In the genomic region with DNA sequence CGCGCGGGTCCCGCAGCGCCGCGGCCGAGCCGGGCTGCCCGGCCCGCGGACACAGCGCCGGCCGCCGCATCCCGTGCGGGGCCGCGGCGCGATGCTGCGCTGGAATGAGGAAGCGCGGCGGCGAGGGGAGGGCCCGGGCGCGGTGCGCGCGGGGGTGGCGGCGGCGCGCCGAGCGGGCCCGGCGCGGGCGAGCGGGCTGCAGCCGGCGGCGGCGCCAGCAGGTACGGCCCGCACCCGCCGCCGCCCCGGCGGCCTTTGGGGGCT, we compare ENCODE assay signal across 9 cellular contexts. TPM values are rescaled to one million over a fixed set of nuclear protein-coding genes. Genes with fewer than 3 reads are reported as not detected.
DNase-seq lines count a peak whose midpoint lies in the region; ATAC-seq and TF ChIP-seq lines count a peak whose summit lies in the region.
"Had no signal": no experiment of that assay in that cellular context is flagged by ENCODE, and none has a peak within 500 bp of the region (broad histone marks: within the 10 kb centered on the region; RNA-seq: fewer than 3 reads in every experiment).

No MANE protein-coding gene starts in this region.

- H3K27me3 Mint-ChIP-seq in activated CD8-positive, alpha-beta memory T cell treated with anti-CD3 and anti-CD28 coated beads, Interleukin-2, amount 10 ng/mL, durations not matched to agents 7 days and 5 days = no peaks in the 10 kb centered on the region
- peaks cover 3% of the 10 kb centered on the region for H3K27me3 Mint-ChIP-seq in activated T-helper 1 cell treated with anti-CD3 and anti-CD28 coated beads, Interleukin-12 subunit alpha, Interleukin-12 subunit beta, Interleukin-2, Interleukin-4 antibody, amounts not matched to agents 30 ng/mL and 10 ng/mL and 1 ng/mL, durations not matched to agents 14 hours and 24 hours and 36 hours (ENCODE audit: insufficient read depth)

- peaks cover 33% of the 10 kb centered on the region for H3K4me1 Mint-ChIP-seq in activated CD8-positive, alpha-beta memory T cell treated with anti-CD3 and anti-CD28 coated beads, Interleukin-2, amount 10 ng/mL, durations not matched to agents 7 days and 5 days
- H3K4me1 Mint-ChIP-seq in activated T-helper 1 cell treated with anti-CD3 and anti-CD28 coated beads, Interleukin-12 subunit alpha, Interleukin-12 subunit beta, Interleukin-2, Interleukin-4 antibody, amounts not matched to agents 30 ng/mL and 10 ng/mL and 1 ng/mL, durations not matched to agents 14 hours and 24 hours and 36 hours (ENCODE audit: low read depth) = peaks cover 51% of the 10 kb centered on the region

- WGBS in mesodermal cell (ENCODE audit: insufficient coverage in 2 of 2), 2 experiments = 0 to 2% methylated on average over 21 to 28 of the region's 55 CpGs

- H3K4me3 ChIP-seq in ascending aorta (peak overlapping the region; percentile 45 to 62), mesodermal cell (ENCODE audit: extremely low read depth, insufficient read depth, low read length, poor library complexity, severe bottlenecking) (peak overlapping the region; percentile 52), brain microvascular endothelial cell (ENCODE audit: low read depth, low read length) (no peak overlapping the region)

- peaks cover 39% of the 10 kb centered on the region for H3K36me3 Mint-ChIP-seq in activated CD8-positive, alpha-beta memory T cell treated with anti-CD3 and anti-CD28 coated beads, Interleukin-2, amount 10 ng/mL, durations not matched to agents 7 days and 5 days
- H3K36me3 Mint-ChIP-seq in activated T-helper 1 cell treated with anti-CD3 and anti-CD28 coated beads, Interleukin-12 subunit alpha, Interleukin-12 subunit beta, Interleukin-2, Interleukin-4 antibody, amounts not matched to agents 30 ng/mL and 10 ng/mL and 1 ng/mL, durations not matched to agents 14 hours and 24 hours and 36 hours (ENCODE audit: low read depth) = peaks cover 35% of the 10 kb centered on the region

- no peaks in the 10 kb centered on the region for H3K36me3 ChIP-seq in ascending aorta
- no peaks in the 10 kb centered on the region for H3K36me3 ChIP-seq in mesodermal cell (ENCODE audit: control insufficient read depth, insufficient read depth, low read length)
- no peaks in the 10 kb centered on the region for H3K36me3 ChIP-seq in brain microvascular endothelial cell (replicated peaks)

- DNase-seq in activated CD8-positive, alpha-beta memory T cell treated with anti-CD3 and anti-CD28 coated beads, Interleukin-2, amount 10 ng/mL, durations not matched to agents 7 days and 5 days = no peak
- DNase-seq in activated CD8-positive, alpha-beta memory T cell treated with anti-CD3 and anti-CD28 coated beads for 24 hours = no peak
- DNase-seq in ascending aorta (ENCODE audit: low spot score in 2 of 2) (no peak), brain microvascular endothelial cell (no peak), SIG-M5 treated with dmso at 0.1 percent for 504 hours (lab: John Stamatoyannopoulos, UW; ENCODE audit: unreplicated experiment) (no peak)
- no peak for DNase-seq in activated T-helper 1 cell treated with anti-CD3 and anti-CD28 coated beads, Interleukin-12 subunit alpha, Interleukin-12 subunit beta, Interleukin-2, Interleukin-4 antibody, amounts not matched to agents 30 ng/mL and 10 ng/mL and 1 ng/mL, durations not matched to agents 14 hours and 24 hours and 36 hours (ENCODE audit: low spot score)

- intact Hi-C loops in ascending aorta (cut with DNase I) = no loop called here
- intact Hi-C loops in activated T-helper 1 cell treated with anti-CD3 and anti-CD28 coated beads, Interleukin-12 subunit alpha, Interleukin-12 subunit beta, Interleukin-2, Interleukin-4 antibody, amounts not matched to agents 30 ng/mL and 10 ng/mL and 1 ng/mL, durations not matched to agents 14 hours and 24 hours and 36 hours (cut with micrococcal nuclease) = no loop called here

- no peak overlapping the region for H3K4me3 Mint-ChIP-seq in activated CD8-positive, alpha-beta memory T cell treated with anti-CD3 and anti-CD28 coated beads, Interleukin-2, amount 10 ng/mL, durations not matched to agents 7 days and 5 days
- H3K4me3 Mint-ChIP-seq in activated T-helper 1 cell treated with anti-CD3 and anti-CD28 coated beads, Interleukin-12 subunit alpha, Interleukin-12 subunit beta, Interleukin-2, Interleukin-4 antibody, amounts not matched to agents 30 ng/mL and 10 ng/mL and 1 ng/mL, durations not matched to agents 14 hours and 24 hours and 36 hours = no peak overlapping the region

- H3K9me3 ChIP-seq in ascending aorta (no peaks in the 10 kb centered on the region), mesodermal cell (ENCODE audit: control insufficient read depth, low read length) (no peaks in the 10 kb centered on the region)

- CTCF ChIA-PET in activated CD8-positive, alpha-beta memory T cell treated with anti-CD3 and anti-CD28 coated beads, Interleukin-2, amount 10 ng/mL, durations not matched to agents 7 days and 5 days (lab: Charles Lee) = interaction anchor here (1.0 to 1.6 kb wide), 2 partner anchors 15 to 99 kb away, joined by 3 to 4 read pairs; no protein-coding TSS in a partner anchor

- no peak overlapping the region for H3K27ac Mint-ChIP-seq in activated CD8-positive, alpha-beta memory T cell treated with anti-CD3 and anti-CD28 coated beads, Interleukin-2, amount 10 ng/mL, durations not matched to agents 7 days and 5 days
- no peak overlapping the region for H3K27ac Mint-ChIP-seq in activated T-helper 1 cell treated with anti-CD3 and anti-CD28 coated beads, Interleukin-12 subunit alpha, Interleukin-12 subunit beta, Interleukin-2, Interleukin-4 antibody, amounts not matched to agents 30 ng/mL and 10 ng/mL and 1 ng/mL, durations not matched to agents 14 hours and 24 hours and 36 hours

- no peak overlapping the region for H3K27ac ChIP-seq in ascending aorta
- no peak overlapping the region for H3K27ac ChIP-seq in mesodermal cell (ENCODE audit: low read depth, low read length, severe bottlenecking)
- no peak overlapping the region for H3K27ac ChIP-seq in brain microvascular endothelial cell

- in situ Hi-C loops in brain microvascular endothelial cell (cut with HindIII; ENCODE audit: low pct_ligation_motif_present, low sequenced_read_pairs) = no loop called here

- H3K27me3 ChIP-seq in ascending aorta (no peaks in the 10 kb centered on the region), brain microvascular endothelial cell (replicated peaks) (peaks cover 41% of the 10 kb centered on the region)

- peak; percentile 28 for ATAC-seq in activated CD8-positive, alpha-beta memory T cell treated with anti-CD3 and anti-CD28 coated beads, Interleukin-2, amount 10 ng/mL, durations not matched to agents 7 days and 5 days
- peak; percentile 37 for ATAC-seq in HG03045 (IDR thresholded peaks at IDR 0.05; ENCODE audit: unreplicated experiment)

- TF ChIP-seq CTCF in ascending aorta (IDR thresholded peaks at IDR 0.05) (no peak), brain microvascular endothelial cell (IDR thresholded peaks at IDR 0.05; ENCODE audit: low read depth, low read length, missing control alignments) (no peak)

- H3K4me1 ChIP-seq in ascending aorta (no peaks in the 10 kb centered on the region), mesodermal cell (ENCODE audit: control insufficient read depth, insufficient read depth, low read length, poor library complexity, severe bottlenecking) (peaks cover 7% of the 10 kb centered on the region)

- no peaks in the 10 kb centered on the region for H3K9me3 Mint-ChIP-seq in activated CD8-positive, alpha-beta memory T cell treated with anti-CD3 and anti-CD28 coated beads, Interleukin-2, amount 10 ng/mL, durations not matched to agents 7 days and 5 days (ENCODE audit: low read depth)
- H3K9me3 Mint-ChIP-seq in activated T-helper 1 cell treated with anti-CD3 and anti-CD28 coated beads, Interleukin-12 subunit alpha, Interleukin-12 subunit beta, Interleukin-2, Interleukin-4 antibody, amounts not matched to agents 30 ng/mL and 10 ng/mL and 1 ng/mL, durations not matched to agents 14 hours and 24 hours and 36 hours = no peaks in the 10 kb centered on the region

RNA-seq across cellular contexts. Expression of a gene that starts 0.7 kb away (rescaled TPM):
- 100 to 1,000 TPM; 348 to 374 TPM for total RNA-seq in activated CD8-positive, alpha-beta memory T cell treated with anti-CD3 and anti-CD28 coated beads, Interleukin-2, amount 10 ng/mL, durations not matched to agents 7 days and 5 days
- total RNA-seq in ascending aorta = 3.6 TPM
- polyA plus RNA-seq in mesodermal cell (2013, experiment 1 of 2) = 1.7 TPM
- 1.1 TPM for polyA plus RNA-seq in mesodermal cell (2013, experiment 2 of 2)
- total RNA-seq in activated T-helper 1 cell treated with anti-CD3 and anti-CD28 coated beads, Interleukin-12 subunit alpha, Interleukin-12 subunit beta, Interleukin-2, Interleukin-4 antibody, amounts not matched to agents 30 ng/mL and 10 ng/mL and 1 ng/mL, durations not matched to agents 14 hours and 24 hours and 36 hours = 324 and 329 TPM in 2 replicates
- polyA plus RNA-seq: BJ had no signal

Comparison
In these comparisons a context has a peak if more than half of its experiments do, and no peak if none do; other contexts are left out.
1. RNA of a gene that starts 0.7 kb away (total RNA-seq): 348 to 374 TPM in activated CD8-positive, alpha-beta memory T cell treated with anti-CD3 and anti-CD28 coated beads, Interleukin-2, amount 10 ng/mL, durations not matched to agents 7 days and 5 days and 324 to 329 TPM in activated T-helper 1 cell treated with anti-CD3 and anti-CD28 coated beads, Interleukin-12 subunit alpha, Interleukin-12 subunit beta, Interleukin-2, Interleukin-4 antibody, amounts not matched to agents 30 ng/mL and 10 ng/mL and 1 ng/mL, durations not matched to agents 14 hours and 24 hours and 36 hours; 3.6 TPM in ascending aorta (single experiment); every median in the first group is over 10 times any median in the second.